17 cellular contexts compared by ENCODE assay signal in the genomic region with DNA sequence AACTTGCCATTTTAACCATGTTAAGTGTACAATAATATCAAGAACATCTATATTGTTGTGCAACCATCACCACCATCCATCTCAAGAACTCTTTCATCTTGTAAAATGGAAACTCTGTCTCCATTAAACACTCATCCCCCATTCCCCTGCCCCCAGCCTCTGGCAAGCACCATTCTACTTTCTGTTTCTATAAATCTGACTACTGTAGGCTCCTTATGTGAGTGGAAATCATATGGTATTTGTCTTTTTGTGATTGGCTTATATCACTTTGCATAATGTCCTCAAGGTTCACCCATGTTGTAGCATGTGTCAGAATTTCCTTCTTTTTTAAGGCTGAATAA.
DNase-seq lines count a peak whose midpoint lies in the region; ATAC-seq lines count a peak whose summit lies in the region.
"Had no signal": no experiment of that assay in that cellular context is flagged by ENCODE, and none has a peak within 500 bp of the region (broad histone marks: within the 10 kb centered on the region; RNA-seq: fewer than 3 reads in every experiment).

No MANE protein-coding gene starts in this region.

- H3K27ac Mint-ChIP-seq in activated CD4-positive, alpha-beta memory T cell treated with anti-CD3 and anti-CD28 coated beads for 36 hours, result no peak overlapping the region
- no peak overlapping the region for H3K27ac Mint-ChIP-seq in activated CD4-positive, alpha-beta memory T cell treated with anti-CD3 and anti-CD28 coated beads, Interleukin-2, amount 10 ng/mL, durations not matched to agents 7 days and 5 days
- no peak overlapping the region for H3K27ac Mint-ChIP-seq in activated T-helper 17 cell treated with anti-CD3 and anti-CD28 coated beads, Interleukin-2, amount 50 U/mL, for 72 hours
- H3K27ac Mint-ChIP-seq: CD14-positive monocyte had no signal

- H3K27me3 Mint-ChIP-seq in activated CD4-positive, alpha-beta memory T cell treated with anti-CD3 and anti-CD28 coated beads for 36 hours, result peaks cover 18% of the 10 kb centered on the region
- H3K27me3 Mint-ChIP-seq in activated CD4-positive, alpha-beta memory T cell treated with anti-CD3 and anti-CD28 coated beads, Interleukin-2, amount 10 ng/mL, durations not matched to agents 7 days and 5 days, result peaks cover 17% of the 10 kb centered on the region
- peaks cover 28% of the 10 kb centered on the region for H3K27me3 Mint-ChIP-seq in activated T-helper 17 cell treated with anti-CD3 and anti-CD28 coated beads, Interleukin-2, amount 50 U/mL, for 72 hours

- no peaks in the 10 kb centered on the region for H3K36me3 Mint-ChIP-seq in activated CD4-positive, alpha-beta memory T cell treated with anti-CD3 and anti-CD28 coated beads for 36 hours
- H3K36me3 Mint-ChIP-seq in activated CD4-positive, alpha-beta memory T cell treated with anti-CD3 and anti-CD28 coated beads, Interleukin-2, amount 10 ng/mL, durations not matched to agents 7 days and 5 days (ENCODE audit: low read depth), result no peaks in the 10 kb centered on the region
- H3K36me3 Mint-ChIP-seq in activated T-helper 17 cell treated with anti-CD3 and anti-CD28 coated beads, Interleukin-2, amount 50 U/mL, for 72 hours (ENCODE audit: low read depth), result no peaks in the 10 kb centered on the region
- H3K36me3 Mint-ChIP-seq: CD14-positive monocyte had no signal

- peaks cover 5% of the 10 kb centered on the region for H3K9me3 Mint-ChIP-seq in activated CD4-positive, alpha-beta memory T cell treated with anti-CD3 and anti-CD28 coated beads for 36 hours
- peaks cover 3% of the 10 kb centered on the region for H3K9me3 Mint-ChIP-seq in activated CD4-positive, alpha-beta memory T cell treated with anti-CD3 and anti-CD28 coated beads, Interleukin-2, amount 10 ng/mL, durations not matched to agents 7 days and 5 days
- H3K9me3 Mint-ChIP-seq in activated T-helper 17 cell treated with anti-CD3 and anti-CD28 coated beads, Interleukin-2, amount 50 U/mL, for 72 hours, result peaks cover 3% of the 10 kb centered on the region

- ATAC-seq in activated T-helper 17 cell treated with anti-CD3 and anti-CD28 coated beads, Interleukin-2, amount 50 U/mL, for 72 hours (replicated peaks), result peak; percentile 89
- ATAC-seq in HG03457 (IDR thresholded peaks at IDR 0.05; ENCODE audit: unreplicated experiment) (no peak), HG03342 (IDR thresholded peaks at IDR 0.05; ENCODE audit: unreplicated experiment) (no peak)
- ATAC-seq: HepG2 had no signal

- peaks cover 4% of the 10 kb centered on the region for H3K4me1 Mint-ChIP-seq in activated CD4-positive, alpha-beta memory T cell treated with anti-CD3 and anti-CD28 coated beads for 36 hours (ENCODE audit: low read depth)
- no peaks in the 10 kb centered on the region for H3K4me1 Mint-ChIP-seq in activated CD4-positive, alpha-beta memory T cell treated with anti-CD3 and anti-CD28 coated beads, Interleukin-2, amount 10 ng/mL, durations not matched to agents 7 days and 5 days
- H3K4me1 Mint-ChIP-seq in activated T-helper 17 cell treated with anti-CD3 and anti-CD28 coated beads, Interleukin-2, amount 50 U/mL, for 72 hours, result no peaks in the 10 kb centered on the region
- H3K4me1 Mint-ChIP-seq: CD14-positive monocyte had no signal

- POLR2A ChIA-PET in activated CD4-positive, alpha-beta memory T cell treated with anti-CD3 and anti-CD28 coated beads for 36 hours (lab: Charles Lee), result no interaction called here
- POLR2A ChIA-PET in activated CD4-positive, alpha-beta memory T cell treated with anti-CD3 and anti-CD28 coated beads, Interleukin-2, amount 10 ng/mL, durations not matched to agents 7 days and 5 days (lab: Charles Lee), result no interaction called here

- intact Hi-C loops in activated CD4-positive, alpha-beta memory T cell treated with anti-CD3 and anti-CD28 coated beads for 36 hours (cut with micrococcal nuclease), result loop anchor here (1.0 kb wide), 1 partner anchor 14 kb away; no protein-coding TSS in a partner anchor

- CTCF ChIA-PET in activated CD4-positive, alpha-beta memory T cell treated with anti-CD3 and anti-CD28 coated beads for 36 hours (lab: Charles Lee), result no interaction called here
- CTCF ChIA-PET in activated CD4-positive, alpha-beta memory T cell treated with anti-CD3 and anti-CD28 coated beads, Interleukin-2, amount 10 ng/mL, durations not matched to agents 7 days and 5 days (lab: Charles Lee), result no interaction called here

- no peak overlapping the region for H3K4me3 Mint-ChIP-seq in activated CD4-positive, alpha-beta memory T cell treated with anti-CD3 and anti-CD28 coated beads for 36 hours
- no peak overlapping the region for H3K4me3 Mint-ChIP-seq in activated CD4-positive, alpha-beta memory T cell treated with anti-CD3 and anti-CD28 coated beads, Interleukin-2, amount 10 ng/mL, durations not matched to agents 7 days and 5 days
- H3K4me3 Mint-ChIP-seq in activated T-helper 17 cell treated with anti-CD3 and anti-CD28 coated beads, Interleukin-2, amount 50 U/mL, for 72 hours, result no peak overlapping the region
- H3K4me3 Mint-ChIP-seq: CD14-positive monocyte had no signal

- DNase-seq in activated CD4-positive, alpha-beta memory T cell treated with anti-CD3 and anti-CD28 coated beads for 36 hours, result peak; percentile 49
- no peak for DNase-seq in activated CD4-positive, alpha-beta memory T cell treated with anti-CD3 and anti-CD28 coated beads, Interleukin-2, amount 10 ng/mL, durations not matched to agents 7 days and 5 days
- peak; percentile 10 to 15 for DNase-seq in stimulated activated CD4-positive, alpha-beta T cell treated with anti-CD3 and anti-CD28 coated beads, Interleukin-15, amount 100 ng/mL, for 48 hours (ENCODE audit: low read depth in 2 of 2)
- no peak for DNase-seq in stimulated activated CD4-positive, alpha-beta T cell treated with anti-CD3 and anti-CD28 coated beads, Interleukin-4, amount 100 ng/mL, for 4 hours
- DNase-seq: DMS 273 treated with DMSO at 0.1 percent for 48 hours, GOT3, KG1, NCI-H1105, NCI-H1694, NCI-H510A treated with DMSO at 0.1 percent for 48 hours, NCI-H82, PC-9 had no signal

Comparison
In these comparisons a context has a peak if more than half of its experiments do, and no peak if none do; other contexts are left out.
1. DNase-seq: peak in activated CD4-positive, alpha-beta memory T cell treated with anti-CD3 and anti-CD28 coated beads for 36 hours (single experiment) and stimulated activated CD4-positive, alpha-beta T cell treated with anti-CD3 and anti-CD28 coated beads, Interleukin-15, amount 100 ng/mL, for 48 hours (2 of 2); none in activated CD4-positive, alpha-beta memory T cell treated with anti-CD3 and anti-CD28 coated beads, Interleukin-2, amount 10 ng/mL, durations not matched to agents 7 days and 5 days (single experiment) and stimulated activated CD4-positive, alpha-beta T cell treated with anti-CD3 and anti-CD28 coated beads, Interleukin-4, amount 100 ng/mL, for 4 hours (0 of 2).